In genomic region chr4:30948653-30949052, GRCh38 we compare ENCODE assay signal across 18 cellular contexts.
A peak's percentile ranks its signal among the peaks of the same experiment; 100 is the strongest.
DNase-seq lines count a peak whose midpoint lies in the region; ATAC-seq and TF ChIP-seq lines count a peak whose summit lies in the region.
"Had no signal": no experiment of that assay in that cellular context is flagged by ENCODE, and none has a peak within 500 bp of the region (broad histone marks: within the 10 kb centered on the region; RNA-seq: fewer than 3 reads in every experiment).

No MANE protein-coding gene starts in this region.

- no TSS peak for BruUV-seq in Calu3 (replicated peaks; lab: Mats Ljungman, UMichigan)

- H3K27ac Mint-ChIP-seq in Calu3 (ENCODE audit: unreplicated experiment), result no peak overlapping the region
- H3K27ac Mint-ChIP-seq: activated CD4-positive, alpha-beta T cell treated with anti-CD3 and anti-CD28 coated beads, Interleukin-2, amount 10 ng/mL, durations not matched to agents 7 days and 5 days; activated naive CD8-positive, alpha-beta T cell treated with anti-CD3 and anti-CD28 coated beads for 36 hours; activated T-cell treated with anti-CD3 and anti-CD28 coated beads, Interleukin-2, amount 50 U/mL, for 24 hours had no signal

- peak overlapping the region; percentile 68 for H3K27ac ChIP-seq in ACC112 (ENCODE audit: low read depth, low read length)

- intact Hi-C loops in Calu3 (cut with micrococcal nuclease; ENCODE audit: unreplicated experiment), result loop anchor here (5.0 kb wide), 1 partner anchor 46 kb away; no protein-coding TSS in a partner anchor

- TF ChIP-seq CTCF in fibroblast of villous mesenchyme (IDR thresholded peaks at IDR 0.05; ENCODE audit: insufficient read depth, low read depth, low read length), result no peak
- no peak for TF ChIP-seq CTCF in Calu3 (IDR thresholded peaks at IDR 0.05; ENCODE audit: unreplicated experiment)

- H3K4me3 ChIP-seq in ACC112 (ENCODE audit: low read depth, low read length) (peak overlapping the region; percentile 52; the same call in 1 of the 2 replicates), fibroblast of villous mesenchyme (ENCODE audit: low read depth, low read length) (no peak overlapping the region)
- H3K4me3 ChIP-seq: mucosa of descending colon had no signal

- H3K36me3 Mint-ChIP-seq in Calu3 (ENCODE audit: insufficient read depth, unreplicated experiment), result no peaks in the 10 kb centered on the region
- H3K36me3 Mint-ChIP-seq: activated naive CD8-positive, alpha-beta T cell treated with anti-CD3 and anti-CD28 coated beads for 36 hours had no signal

- no peaks in the 10 kb centered on the region for H3K9me3 Mint-ChIP-seq in Calu3 (ENCODE audit: low read depth, unreplicated experiment)
- H3K9me3 Mint-ChIP-seq: activated CD4-positive, alpha-beta T cell treated with anti-CD3 and anti-CD28 coated beads, Interleukin-2, amount 10 ng/mL, durations not matched to agents 7 days and 5 days had no signal

- no peaks in the 10 kb centered on the region for H3K27me3 ChIP-seq in ACC112 (ENCODE audit: insufficient read depth, low read length)

- ATAC-seq in HG03097 (IDR thresholded peaks at IDR 0.05; ENCODE audit: low FRiP score, unreplicated experiment), result no peak
- ATAC-seq: mucosa of descending colon; stimulated activated naive CD8-positive, alpha-beta T cell treated with anti-CD3 and anti-CD28 coated beads, Interleukin-15, Interleukin-2, amounts not matched to agents 100 U/mL and 50 U/mL, for 24 hours had no signal

- H3K27me3 Mint-ChIP-seq in Calu3 (ENCODE audit: unreplicated experiment), result no peaks in the 10 kb centered on the region
- H3K27me3 Mint-ChIP-seq: activated CD4-positive, alpha-beta T cell treated with anti-CD3 and anti-CD28 coated beads, Interleukin-2, amount 10 ng/mL, durations not matched to agents 7 days and 5 days; activated naive CD8-positive, alpha-beta T cell treated with anti-CD3 and anti-CD28 coated beads for 36 hours; activated T-cell treated with anti-CD3 and anti-CD28 coated beads, Interleukin-2, amount 50 U/mL, for 24 hours had no signal

- H3K4me1 Mint-ChIP-seq in Calu3 (ENCODE audit: low read depth, unreplicated experiment), result peaks cover 49% of the 10 kb centered on the region
- H3K4me1 Mint-ChIP-seq: activated CD4-positive, alpha-beta T cell treated with anti-CD3 and anti-CD28 coated beads, Interleukin-2, amount 10 ng/mL, durations not matched to agents 7 days and 5 days; activated naive CD8-positive, alpha-beta T cell treated with anti-CD3 and anti-CD28 coated beads for 36 hours had no signal

- CTCF ChIA-PET in Calu3 (lab: Charles Lee), result no interaction called here

- DNase-seq in HS-5 (ENCODE audit: low read depth) (peak; percentile 18), amniotic epithelial cell (ENCODE audit: low read depth) (peak; percentile 93), fibroblast of villous mesenchyme (ENCODE audit: low read depth) (peak; percentile 81), Calu3 (no peak), DMS 273 treated with DMSO at 0.1 percent for 48 hours (lab: John Stamatoyannopoulos, UW) (no peak), DMS53 (lab: John Stamatoyannopoulos, UW) (no peak)
- DNase-seq: activated CD4-positive, alpha-beta T cell treated with anti-CD3 and anti-CD28 coated beads, Interleukin-2, amount 10 ng/mL, durations not matched to agents 7 days and 5 days; activated naive CD8-positive, alpha-beta T cell treated with anti-CD3 and anti-CD28 coated beads for 36 hours; activated T-cell treated with anti-CD3 and anti-CD28 coated beads, Interleukin-2, amount 50 U/mL, for 24 hours; central memory CD4-positive, alpha-beta T cell; GF-D8; mucosa of descending colon; NCI-H2171 treated with DMSO at 0.1 percent for 48 hours; occipital lobe; stimulated activated naive CD8-positive, alpha-beta T cell treated with anti-CD3 and anti-CD28 coated beads, Interleukin-15, Interleukin-2, amounts not matched to agents 100 U/mL and 50 U/mL, for 24 hours; T1000 had no signal

- no peak overlapping the region for H3K4me3 Mint-ChIP-seq in Calu3 (ENCODE audit: low read depth, unreplicated experiment)
- H3K4me3 Mint-ChIP-seq: activated CD4-positive, alpha-beta T cell treated with anti-CD3 and anti-CD28 coated beads, Interleukin-2, amount 10 ng/mL, durations not matched to agents 7 days and 5 days; activated naive CD8-positive, alpha-beta T cell treated with anti-CD3 and anti-CD28 coated beads for 36 hours; activated T-cell treated with anti-CD3 and anti-CD28 coated beads, Interleukin-2, amount 50 U/mL, for 24 hours had no signal

- no peak overlapping the region for H2AFZ ChIP-seq in ACC112 (ENCODE audit: low read length, unreplicated experiment)

- peaks cover 13% of the 10 kb centered on the region for H3K4me1 ChIP-seq in ACC112 (ENCODE audit: control insufficient read depth, insufficient read depth, low read length, unreplicated experiment)

- H3K79me2 ChIP-seq in ACC112 (ENCODE audit: control insufficient read depth, insufficient read depth, low read length, unreplicated experiment), result no peaks in the 10 kb centered on the region

- no peaks in the 10 kb centered on the region for H3K36me3 ChIP-seq in ACC112 (ENCODE audit: insufficient read depth, low read length)

Comparison
In these comparisons a context has a peak if more than half of its experiments do, and no peak if none do; other contexts are left out.
1. DNase-seq: peak in HS-5 (single experiment), amniotic epithelial cell (single experiment) and fibroblast of villous mesenchyme (single experiment); none in Calu3 (single experiment), DMS 273 treated with DMSO at 0.1 percent for 48 hours (single experiment) and DMS53 (single experiment).